ENCODE assay signal across 11 cellular contexts in the genomic region with DNA sequence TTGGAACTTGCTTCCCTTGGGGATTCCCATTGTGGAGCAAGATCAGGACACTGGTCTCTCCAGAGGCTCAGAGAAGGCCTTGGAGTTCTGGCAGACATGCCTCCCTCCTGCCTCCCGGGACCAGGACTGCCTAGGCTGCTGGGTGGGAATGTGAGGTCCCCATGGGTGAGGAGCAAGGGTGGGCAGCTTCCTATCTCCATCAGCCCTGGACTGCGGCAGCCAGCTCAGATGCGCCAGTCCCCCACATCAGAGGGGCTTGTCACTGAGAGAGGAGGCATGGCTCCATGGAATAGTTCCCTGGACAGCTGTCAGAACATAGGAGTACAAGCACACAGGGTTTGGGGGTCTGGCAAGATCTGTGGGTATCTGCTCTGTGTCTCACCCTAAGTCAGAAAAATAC. TPM values are rescaled to one million over a fixed set of nuclear protein-coding genes. Genes with fewer than 3 reads are reported as not detected.
"Had no signal": no experiment of that assay in that cellular context is flagged by ENCODE, and none has a peak within 500 bp of the region (broad histone marks: within the 10 kb centered on the region; RNA-seq: fewer than 3 reads in every experiment).

No MANE protein-coding gene starts in this region.

- DNase-seq: GM23248, GOT3, H7, H9, HCEC 1CT, HFFc6 had no signal

- H3K27ac ChIP-seq: GM23248 had no signal

- H3K27ac Mint-ChIP-seq: GM23338, H9, HFFc6 had no signal

- ATAC-seq: GM23338, HCT116 had no signal

- FAIRE-seq: H54 had no signal

- H2AFZ ChIP-seq: GM23248, GM23338 had no signal

- H3K4me1 ChIP-seq: HAP-1 had no signal

- H3K9me3 Mint-ChIP-seq: GM23338, H9 had no signal

- H3K4me2 ChIP-seq: GM23338 had no signal

- H3K4me1 Mint-ChIP-seq: GM23338 had no signal

- H3K9me3 ChIP-seq: HAP-1 had no signal

- H3K36me3 ChIP-seq: HAP-1 had no signal

- H3K4me3 Mint-ChIP-seq: GM23338, H9, HFFc6 had no signal

- H3K4me3 ChIP-seq: GM23248, GM23338, HAP-1 had no signal

- H3K9ac ChIP-seq: GM23248 had no signal

RNA-seq across cellular contexts. Expression of a gene that starts 17.3 kb away (rescaled TPM):
- total RNA-seq: GM23248, H4, HFFc6 had no signal
- polyA plus RNA-seq: GM23248 had no signal
